21 cellular contexts compared by ENCODE assay signal in genomic region chrX:149807747-149808458, GRCh38. TPM values are rescaled to one million over a fixed set of nuclear protein-coding genes. Genes with fewer than 3 reads are reported as not detected.
DNase-seq lines count a peak whose midpoint lies in the region; ATAC-seq and TF ChIP-seq lines count a peak whose summit lies in the region.
"Had no signal": no experiment of that assay in that cellular context is flagged by ENCODE, and none has a peak within 500 bp of the region (broad histone marks: within the 10 kb centered on the region; RNA-seq: fewer than 3 reads in every experiment).

No MANE protein-coding gene starts in this region.

- no peaks in the 10 kb centered on the region for H3K9me3 Mint-ChIP-seq in HFFc6
- H3K9me3 Mint-ChIP-seq: CD14-positive monocyte; CD8-positive, alpha-beta T cell had no signal

- no peaks in the 10 kb centered on the region for H3K4me1 Mint-ChIP-seq in HFFc6 (ENCODE audit: low read depth)
- H3K4me1 Mint-ChIP-seq: CD14-positive monocyte had no signal

- peak; percentile 57 for DNase-seq in activated CD8-positive, alpha-beta memory T cell treated with anti-CD3 and anti-CD28 coated beads for 24 hours
- no peak for DNase-seq in activated CD8-positive, alpha-beta memory T cell treated with anti-CD3 and anti-CD28 coated beads, Interleukin-2, amount 50 U/mL, for 4 hours
- peak; percentile 0 for DNase-seq in SKM-1 (lab: John Stamatoyannopoulos, UW; ENCODE audit: unreplicated experiment)
- no peak for DNase-seq in sigmoid colon
- no peak for DNase-seq in HFFc6
- DNase-seq in NCI-H2171 treated with DMSO at 0.1 percent for 48 hours (lab: John Stamatoyannopoulos, UW) = no peak
- DNase-seq: CD8-positive, alpha-beta T cell; COR-L47; DMS153; DMS79 treated with DMSO at 0.1 percent for 48 hours; EL; HCEC 1CT; IMR-90 had no signal

- H3K4me1 ChIP-seq in sigmoid colon = no peaks in the 10 kb centered on the region

- H3K36me3 ChIP-seq in sigmoid colon = no peaks in the 10 kb centered on the region

- H3K4me3 Mint-ChIP-seq in HFFc6 = no peak overlapping the region
- H3K4me3 Mint-ChIP-seq: CD14-positive monocyte; CD8-positive, alpha-beta T cell had no signal

- no peak for TF ChIP-seq CTCF in sigmoid colon (IDR thresholded peaks at IDR 0.05)
- TF ChIP-seq CTCF in HFFc6 (IDR thresholded peaks at IDR 0.05) = no peak

- H3K4me3 ChIP-seq in sigmoid colon = no peak overlapping the region

- TF ChIP-seq EP300 in sigmoid colon (IDR thresholded peaks at IDR 0.05) = no peak

- H3K27ac Mint-ChIP-seq in HFFc6 = no peak overlapping the region
- H3K27ac Mint-ChIP-seq: CD14-positive monocyte; CD8-positive, alpha-beta T cell had no signal

- no peak overlapping the region for H3K27ac ChIP-seq in sigmoid colon
- H3K27ac ChIP-seq: 22Rv1 had no signal

- H3K27me3 ChIP-seq in sigmoid colon = no peaks in the 10 kb centered on the region

- TF ChIP-seq POLR2A in sigmoid colon (IDR thresholded peaks at IDR 0.05) = no peak

- H3K36me3 Mint-ChIP-seq in HFFc6 (ENCODE audit: low read depth) = no peaks in the 10 kb centered on the region
- H3K36me3 Mint-ChIP-seq: CD14-positive monocyte; CD8-positive, alpha-beta T cell had no signal

- H3K27me3 Mint-ChIP-seq in HFFc6 (ENCODE audit: insufficient read depth) = peaks cover 5% of the 10 kb centered on the region

- whole genome bisulfite sequencing in sigmoid colon, 2 donors = 85 to 91% methylated on average over 12 of the region's 12 CpGs

- peak; percentile 52 for ATAC-seq in HG02759 (IDR thresholded peaks at IDR 0.05; ENCODE audit: unreplicated experiment)
- ATAC-seq in HG03442 (IDR thresholded peaks at IDR 0.05; ENCODE audit: unreplicated experiment) = no peak
- ATAC-seq: CD8-positive, alpha-beta T cell had no signal

- H3K9me3 ChIP-seq in sigmoid colon = no peaks in the 10 kb centered on the region

- intact Hi-C loops in sigmoid colon (cut with DNase I) = no loop called here

RNA-seq across cellular contexts. Expression of gene MAGEA9, which starts 26.2 kb away (rescaled TPM):
- total RNA-seq in sigmoid colon = not detected
- not detected for polyA plus RNA-seq in sigmoid colon
- total RNA-seq in HFFc6 (2021; fragmentation: NEBNext Ultra II Directional; extraction: Animal tissue kit (Norgen Biotek cat#: 25700)) = not detected
- total RNA-seq: A673; CD8-positive, alpha-beta T cell; H4; HT-29; IMR-90 had no signal
- polyA plus RNA-seq: BJ, CD14-positive monocyte, IMR-90 had no signal

RNA-seq across cellular contexts. Expression of gene HSFX1, which starts 34.0 kb away (rescaled TPM):
- total RNA-seq in sigmoid colon = 1 to 10 TPM in 2 of 4 donors, under 1 TPM in 2; 0.83 to 1.3 (median 1.0) TPM
- under 1 TPM in 1 of 3 donors, not detected in 2; 0.71 TPM for polyA plus RNA-seq in sigmoid colon
- under 1 TPM; 0.26 to 0.88 (median 0.33) TPM for total RNA-seq in HFFc6 (2021; fragmentation: NEBNext Ultra II Directional; extraction: Animal tissue kit (Norgen Biotek cat#: 25700))
- total RNA-seq: H4 had no signal
- polyA plus RNA-seq: CD14-positive monocyte had no signal

Comparison
In these comparisons a context has a peak if more than half of its experiments do, and no peak if none do; other contexts are left out.
1. DNase-seq: peak in activated CD8-positive, alpha-beta memory T cell treated with anti-CD3 and anti-CD28 coated beads for 24 hours (single experiment) and SKM-1 (single experiment); none in activated CD8-positive, alpha-beta memory T cell treated with anti-CD3 and anti-CD28 coated beads, Interleukin-2, amount 50 U/mL, for 4 hours (single experiment), sigmoid colon (single experiment), HFFc6 (single experiment) and NCI-H2171 treated with DMSO at 0.1 percent for 48 hours (single experiment).